In genomic region chr12:53675701-53676607, GRCh38 we compare ENCODE assay signal across 1 cellular context.
TF ChIP-seq lines count a peak whose summit lies in the region.

Gene ATP5MC2, minus strand, starts transcription at chr12:53676083. Its CDS starts 3,469 bp downstream, at chr12:53672614.

TF ChIP-seq in GM23338, 12 proteins besides CTCF, POLR2A, EP300 and RAD21 (continued from another document):
- TF ChIP-seq ETS1 (IDR thresholded peaks at IDR 0.05), result no peak
